8 cellular contexts compared by ENCODE assay signal in genomic region chr19:12806242-12807131, GRCh38. TPM values are rescaled to one million over a fixed set of nuclear protein-coding genes. Genes with fewer than 3 reads are reported as not detected.
DNase-seq lines count a peak whose midpoint lies in the region; ATAC-seq and TF ChIP-seq lines count a peak whose summit lies in the region.

RNASEH2A (plus strand) TSS chr19:12806584; CDS start chr19:12806674, 90 bp downstream.

- H3K36me3 ChIP-seq in neural cell (ENCODE audit: insufficient read depth, low read length) (no peaks in the 10 kb centered on the region), stomach smooth muscle (ENCODE audit: control insufficient read depth in 2 of 2, insufficient read depth in 2 of 2, low read length in 2 of 2) (no peaks in the 10 kb centered on the region)

- peak within 1 kb of the TSS; percentile 92 for H3K4me2 ChIP-seq in neural cell (ENCODE audit: low read length)

- H4K20me1 ChIP-seq in neural cell (ENCODE audit: insufficient read depth) = no peaks in the 10 kb centered on the region

- TF ChIP-seq POLR2A in Raji (IDR thresholded peaks at IDR 0.05; ENCODE audit: insufficient read depth, low read depth, low read length) = peak; percentile 94

- H3K9me3 ChIP-seq in neural cell (ENCODE audit: low read length) = no peaks in the 10 kb centered on the region
- H3K9me3 ChIP-seq in stomach smooth muscle (ENCODE audit: control insufficient read depth in 2 of 2, low read length in 2 of 2) = no peaks in the 10 kb centered on the region

- H3K9ac ChIP-seq in neural cell (ENCODE audit: low read length) (peak within 1 kb of the TSS; percentile 79), stomach smooth muscle (ENCODE audit: low read length in 2 of 2) (peak within 1 kb of the TSS; percentile 75 to 83)

- H3F3A ChIP-seq in neural cell (ENCODE audit: insufficient read depth, low read length, poor library complexity, severe bottlenecking) = no peaks in the 10 kb centered on the region

- peaks cover 21% of the 10 kb centered on the region for H3K4me1 ChIP-seq in stomach smooth muscle (ENCODE audit: control insufficient read depth, insufficient read depth, low read length)

- H3K4me3 ChIP-seq in LNCaP clone FGC (ENCODE audit: low read depth, low read length) = peak within 1 kb of the TSS; percentile 68
- H3K4me3 ChIP-seq in fibroblast of villous mesenchyme (ENCODE audit: low read depth, low read length) = peak within 1 kb of the TSS; percentile 82
- peak within 1 kb of the TSS; percentile 88 for H3K4me3 ChIP-seq in neural cell (ENCODE audit: low read length)
- H3K4me3 ChIP-seq in stomach smooth muscle (ENCODE audit: low read length in 2 of 2) = peak within 1 kb of the TSS; percentile 70 to 86

- TF ChIP-seq RAD21 in neural cell (conservative IDR thresholded peaks at IDR 0.05) = peak; percentile 39

- ATAC-seq in GM21786 (IDR thresholded peaks at IDR 0.05; ENCODE audit: unreplicated experiment) = peak; percentile 55

- peak within 1 kb of the TSS; percentile 69 for H2AFZ ChIP-seq in neural cell (ENCODE audit: low read depth, low read length)

- DNase-seq in DMS153 (lab: John Stamatoyannopoulos, UW) (peak; percentile 78), LNCaP clone FGC (ENCODE audit: low read depth) (peak; percentile 52), activated gamma-delta T cell (lab: John Stamatoyannopoulos, UW) (peak; percentile 78), fibroblast of villous mesenchyme (ENCODE audit: low read depth) (peak; percentile 89)

- no peak for TF ChIP-seq CTCF in LNCaP clone FGC (IDR thresholded peaks at IDR 0.05; ENCODE audit: control insufficient read depth, extremely low read depth, insufficient read depth)
- peak; percentile 3 for TF ChIP-seq CTCF in fibroblast of villous mesenchyme (IDR thresholded peaks at IDR 0.05; ENCODE audit: insufficient read depth, low read depth, low read length)
- peak; percentile 38 for TF ChIP-seq CTCF in neural cell (IDR thresholded peaks at IDR 0.05; ENCODE audit: poor library complexity, severe bottlenecking)

- no peaks in the 10 kb centered on the region for H3K9me2 ChIP-seq in neural cell (ENCODE audit: insufficient read depth, low read length)

- H3K27ac ChIP-seq in neural cell (ENCODE audit: low read length) (peak within 1 kb of the TSS; percentile 71), stomach smooth muscle (ENCODE audit: low read length) (peak within 1 kb of the TSS; percentile 11)

- H3K27me3 ChIP-seq in neural cell (ENCODE audit: insufficient read depth, low read depth, low read length) = no peaks in the 10 kb centered on the region
- H3K27me3 ChIP-seq in stomach smooth muscle (ENCODE audit: control insufficient read depth in 1 of 2, insufficient read depth in 2 of 2, low read length in 2 of 2) = no peaks in the 10 kb centered on the region

- peaks cover under 1% of the 10 kb centered on the region for H3K79me2 ChIP-seq in neural cell (replicated peaks; ENCODE audit: insufficient read depth, low read length)

- TF ChIP-seq EP300 in neural cell (conservative IDR thresholded peaks at IDR 0.05; ENCODE audit: poor library complexity, severe bottlenecking) = no peak

TF ChIP-seq in neural cell, 6 proteins besides CTCF, POLR2A, EP300 and RAD21:
- TF ChIP-seq EZH2 (IDR thresholded peaks at IDR 0.05; ENCODE audit: borderline replicate concordance, insufficient read depth, low read length, poor library complexity, severe bottlenecking) (no peak), TAF1 (IDR thresholded peaks at IDR 0.05; ENCODE audit: low read depth) (peak; percentile 56), MXI1 (conservative IDR thresholded peaks at IDR 0.05; ENCODE audit: poor library complexity, severe bottlenecking) (peak; percentile 97), REST (IDR thresholded peaks at IDR 0.05; ENCODE audit: borderline replicate concordance) (peak; percentile 63), POLR2AphosphoS5 (IDR thresholded peaks at IDR 0.05) (peak; percentile 87), SMC3 (conservative IDR thresholded peaks at IDR 0.05; ENCODE audit: poor library complexity) (peak; percentile 22)

RNA-seq across cellular contexts. Expression of gene RNASEH2A, which starts in this region (rescaled TPM):
- total RNA-seq in fibroblast of villous mesenchyme = 20.0 and 22.9 TPM in 2 replicates
- polyA plus RNA-seq in neural cell = 25.7 and 28.2 TPM in 2 replicates
- polyA minus RNA-seq in neural cell = 14.1 and 14.8 TPM in 2 replicates

Comparison
In these comparisons a context has a peak if more than half of its experiments do, and no peak if none do; other contexts are left out.
1. Peak in every context shown above with its lines: DNase-seq, ATAC-seq, H3K4me3 ChIP-seq and H3K27ac ChIP-seq.